17 cellular contexts compared by ENCODE assay signal in the genomic region with DNA sequence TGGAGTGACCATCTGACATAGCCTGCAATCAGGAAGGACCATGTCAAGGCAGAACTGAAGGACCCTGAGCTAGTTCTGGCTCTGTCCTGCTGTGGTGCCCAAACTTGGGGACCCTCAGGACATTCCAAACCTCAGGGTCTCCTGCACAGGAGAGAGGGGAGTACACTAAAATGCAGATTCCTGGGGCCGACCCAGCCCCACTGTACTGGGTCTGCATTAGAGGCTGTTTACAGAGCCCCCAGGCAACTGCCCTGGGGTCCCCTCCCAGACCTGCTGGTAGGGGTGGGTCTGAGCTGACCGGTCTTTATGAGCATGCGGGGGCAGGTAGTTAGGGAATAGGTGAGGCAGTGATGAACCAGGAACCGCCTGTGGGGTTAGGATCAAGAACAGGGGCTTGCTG. TPM values are rescaled to one million over a fixed set of nuclear protein-coding genes. Genes with fewer than 3 reads are reported as not detected.
DNase-seq lines count a peak whose midpoint lies in the region; ATAC-seq, FAIRE-seq and TF ChIP-seq lines count a peak whose summit lies in the region.
"Had no signal": no experiment of that assay in that cellular context is flagged by ENCODE, and none has a peak within 500 bp of the region (broad histone marks: within the 10 kb centered on the region; RNA-seq: fewer than 3 reads in every experiment).

No MANE protein-coding gene starts in this region.

- no peak for ATAC-seq in natural killer cell treated with Interleukin-12 subunit alpha and Interleukin-12 subunit beta and Interleukin-15 and Interleukin-18, amount 100 ng/mL, for 72 hours
- ATAC-seq in natural killer cell (no peak), GM21447 (IDR thresholded peaks at IDR 0.05; ENCODE audit: unreplicated experiment) (no peak)
- ATAC-seq: CD8-positive, alpha-beta T cell had no signal

- H3K27me3 ChIP-seq in osteoblast (ENCODE audit: insufficient read depth, low read length): peaks cover 11% of the 10 kb centered on the region
- H3K27me3 ChIP-seq in small intestine (ENCODE audit: control insufficient read depth in 2 of 2, insufficient read depth in 2 of 2, low read length in 2 of 2): no peaks in the 10 kb centered on the region
- H3K27me3 ChIP-seq: BLaER1 treated with 17β-estradiol and CSF1 and Interleukin-3, amounts not matched to agents 10 nM and 100 nM had no signal

- H3K9me3 Mint-ChIP-seq in natural killer cell treated with Interleukin-12 subunit alpha and Interleukin-12 subunit beta and Interleukin-15 and Interleukin-18, amount 100 ng/mL, for 72 hours: no peaks in the 10 kb centered on the region
- H3K9me3 Mint-ChIP-seq in natural killer cell (no peaks in the 10 kb centered on the region), glutamatergic neuron (ENCODE audit: unreplicated experiment) (no peaks in the 10 kb centered on the region)
- H3K9me3 Mint-ChIP-seq: CD8-positive, alpha-beta T cell; H9 had no signal

- H3K36me3 ChIP-seq in osteoblast (ENCODE audit: insufficient read depth, low read length) (no peaks in the 10 kb centered on the region), small intestine (ENCODE audit: control insufficient read depth in 2 of 2, insufficient read depth in 2 of 2, low read length in 2 of 2) (no peaks in the 10 kb centered on the region)
- H3K36me3 ChIP-seq: BLaER1 treated with 17β-estradiol and CSF1 and Interleukin-3, amounts not matched to agents 10 nM and 100 nM had no signal

- no peaks in the 10 kb centered on the region for H3K9me3 ChIP-seq in osteoblast (ENCODE audit: low read depth, low read length)
- H3K9me3 ChIP-seq in small intestine (ENCODE audit: control insufficient read depth, low read depth): no peaks in the 10 kb centered on the region
- H3K9me3 ChIP-seq: BLaER1 treated with 17β-estradiol and CSF1 and Interleukin-3, amounts not matched to agents 10 nM and 100 nM had no signal

- no peak overlapping the region for H3K4me3 ChIP-seq in osteoblast (ENCODE audit: insufficient read depth, low read length)
- no peak overlapping the region for H3K4me3 ChIP-seq in small intestine (ENCODE audit: low read depth in 1 of 2, low read length in 2 of 2)
- H3K4me3 ChIP-seq: BLaER1 treated with 17β-estradiol and CSF1 and Interleukin-3, amounts not matched to agents 10 nM and 100 nM had no signal

- no peak overlapping the region for H2AFZ ChIP-seq in osteoblast (ENCODE audit: low read length)

- no peaks in the 10 kb centered on the region for H3K4me1 Mint-ChIP-seq in natural killer cell treated with Interleukin-12 subunit alpha and Interleukin-12 subunit beta and Interleukin-15 and Interleukin-18, amount 100 ng/mL, for 72 hours (ENCODE audit: low read depth in 2 of 2)
- no peaks in the 10 kb centered on the region for H3K4me1 Mint-ChIP-seq in natural killer cell
- H3K4me1 Mint-ChIP-seq in glutamatergic neuron (ENCODE audit: low read depth, unreplicated experiment): no peaks in the 10 kb centered on the region
- H3K4me1 Mint-ChIP-seq: B cell, H9 had no signal

- intact Hi-C loops in natural killer cell (cut with micrococcal nuclease): no loop called here

- DNase-seq in natural killer cell treated with Interleukin-12 subunit alpha and Interleukin-12 subunit beta and Interleukin-15 and Interleukin-18, amount 100 ng/mL, for 72 hours (ENCODE audit: low spot score): peak; percentile 20
- DNase-seq in natural killer cell (no peak), glutamatergic neuron (peak; percentile 2), osteoblast (ENCODE audit: insufficient read length, low spot score, missing footprints) (peak; percentile 45), substantia nigra (lab: John Stamatoyannopoulos, UW) (no peak), small intestine (no peak)
- DNase-seq: Calu3; CD8-positive, alpha-beta T cell; DMS79 treated with DMSO at 0.1 percent for 48 hours; GF-D8; H9 had no signal

- no peaks in the 10 kb centered on the region for H3K36me3 Mint-ChIP-seq in natural killer cell treated with Interleukin-12 subunit alpha and Interleukin-12 subunit beta and Interleukin-15 and Interleukin-18, amount 100 ng/mL, for 72 hours
- H3K36me3 Mint-ChIP-seq in natural killer cell (no peaks in the 10 kb centered on the region), glutamatergic neuron (ENCODE audit: unreplicated experiment) (no peaks in the 10 kb centered on the region)
- H3K36me3 Mint-ChIP-seq: CD8-positive, alpha-beta T cell had no signal

- H3K4me3 Mint-ChIP-seq in natural killer cell treated with Interleukin-12 subunit alpha and Interleukin-12 subunit beta and Interleukin-15 and Interleukin-18, amount 100 ng/mL, for 72 hours: no peak overlapping the region
- no peak overlapping the region for H3K4me3 Mint-ChIP-seq in natural killer cell
- no peak overlapping the region for H3K4me3 Mint-ChIP-seq in glutamatergic neuron (ENCODE audit: unreplicated experiment)
- H3K4me3 Mint-ChIP-seq: B cell; CD8-positive, alpha-beta T cell; H9 had no signal

- TF ChIP-seq CTCF in natural killer cell (IDR thresholded peaks at IDR 0.05): no peak
- no peak for TF ChIP-seq CTCF in glutamatergic neuron (IDR thresholded peaks at IDR 0.05; ENCODE audit: partially characterized antibody, unreplicated experiment)
- TF ChIP-seq CTCF in osteoblast (IDR thresholded peaks at IDR 0.05; ENCODE audit: extremely low read depth, low read depth, low read length): no peak

- no peak overlapping the region for H3K4me2 ChIP-seq in osteoblast (ENCODE audit: insufficient read depth, low read length)
- H3K4me2 ChIP-seq: BLaER1 treated with 17β-estradiol and CSF1 and Interleukin-3, amounts not matched to agents 10 nM and 100 nM had no signal

- H3K27ac Mint-ChIP-seq in natural killer cell treated with Interleukin-12 subunit alpha and Interleukin-12 subunit beta and Interleukin-15 and Interleukin-18, amount 100 ng/mL, for 72 hours: no peak overlapping the region
- H3K27ac Mint-ChIP-seq in natural killer cell: no peak overlapping the region
- no peak overlapping the region for H3K27ac Mint-ChIP-seq in glutamatergic neuron (ENCODE audit: unreplicated experiment)
- H3K27ac Mint-ChIP-seq: B cell; CD8-positive, alpha-beta T cell; H9 had no signal

- peaks cover 6 to 12% of the 10 kb centered on the region in 2 donors for H3K27me3 Mint-ChIP-seq in natural killer cell treated with Interleukin-12 subunit alpha and Interleukin-12 subunit beta and Interleukin-15 and Interleukin-18, amount 100 ng/mL, for 72 hours
- H3K27me3 Mint-ChIP-seq in natural killer cell (ENCODE audit: low read depth in 2 of 2): peaks cover 11 to 16% of the 10 kb centered on the region in 2 donors
- peaks cover 19% of the 10 kb centered on the region for H3K27me3 Mint-ChIP-seq in glutamatergic neuron (ENCODE audit: unreplicated experiment)

- no peaks in the 10 kb centered on the region for H3K79me2 ChIP-seq in osteoblast (ENCODE audit: insufficient read depth, low read length)

- no peak for FAIRE-seq in small intestine (lab: Jason Lieb, UNC)
- FAIRE-seq: H1, HTR-8/SVneo had no signal

- H3K27ac ChIP-seq in osteoblast (ENCODE audit: low read depth, low read length): no peak overlapping the region
- no peak overlapping the region for H3K27ac ChIP-seq in substantia nigra (ENCODE audit: low read depth, low read length, poor library complexity, severe bottlenecking)
- no peak overlapping the region for H3K27ac ChIP-seq in small intestine (ENCODE audit: low read depth in 1 of 2, low read length in 1 of 2)
- H3K27ac ChIP-seq: BLaER1 treated with 17β-estradiol and CSF1 and Interleukin-3, amounts not matched to agents 10 nM and 100 nM had no signal

- no peaks in the 10 kb centered on the region for H3K4me1 ChIP-seq in osteoblast (ENCODE audit: insufficient read depth, low read length)
- H3K4me1 ChIP-seq in small intestine (ENCODE audit: control insufficient read depth in 2 of 2, insufficient read depth in 1 of 2, low read depth in 1 of 2, low read length in 1 of 2): peaks cover 0 to 4% of the 10 kb centered on the region in 2 donors

- no peaks in the 10 kb centered on the region for H4K20me1 ChIP-seq in osteoblast (ENCODE audit: insufficient read depth, low read length)
- H4K20me1 ChIP-seq: BLaER1 treated with 17β-estradiol and CSF1 and Interleukin-3, amounts not matched to agents 10 nM and 100 nM had no signal

- WGBS in small intestine, 3 donors: 87 to 96% (median 95%) methylated on average over 4 of the region's 4 CpGs

RNA-seq across cellular contexts. Expression of a gene that starts 6.8 kb away (rescaled TPM):
- not detected for total RNA-seq in natural killer cell treated with Interleukin-12 subunit alpha and Interleukin-12 subunit beta and Interleukin-15 and Interleukin-18, amount 100 ng/mL, for 72 hours
- not detected for total RNA-seq in natural killer cell
- total RNA-seq in glutamatergic neuron (ENCODE audit: unreplicated experiment): not detected
- total RNA-seq in osteoblast: under 0.01 TPM in 1 of 2 replicates, not detected in the other
- 1 to 10 TPM; 2.6 to 10.0 (median 3.1) TPM for polyA plus RNA-seq in small intestine
- total RNA-seq: A172, B cell, Calu3, H1 had no signal

RNA-seq across cellular contexts. Expression of a gene that starts 7.3 kb away (rescaled TPM):
- 1 to 10 TPM in 1 of 2 donors, under 1 TPM in 1; 0.19 to 1.4 TPM for total RNA-seq in natural killer cell treated with Interleukin-12 subunit alpha and Interleukin-12 subunit beta and Interleukin-15 and Interleukin-18, amount 100 ng/mL, for 72 hours
- total RNA-seq in natural killer cell (1 to 10 TPM; 1.9 to 7.8 (median 3.3) TPM), glutamatergic neuron (ENCODE audit: unreplicated experiment) (0.44 TPM), osteoblast (not detected in 2 replicates)
- polyA plus RNA-seq in small intestine: 10 to 100 TPM; 18.4 to 54.4 (median 21.5) TPM

RNA-seq across cellular contexts. Expression of a gene that starts 37.0 kb away (rescaled TPM):
- total RNA-seq in natural killer cell treated with Interleukin-12 subunit alpha and Interleukin-12 subunit beta and Interleukin-15 and Interleukin-18, amount 100 ng/mL, for 72 hours: 10 to 100 TPM; 66.0 to 98.2 TPM
- total RNA-seq in natural killer cell (10 to 100 TPM; 52.8 to 67.9 (median 59.3) TPM), glutamatergic neuron (ENCODE audit: unreplicated experiment) (49.7 TPM), osteoblast (42.4 and 46.7 TPM in 2 replicates)
- polyA plus RNA-seq in small intestine: 100 to 1,000 TPM in 1 of 3 donors, 10 to 100 TPM in 2; 49.2 to 113 (median 77.4) TPM

Comparison
In these comparisons a context has a peak if more than half of its experiments do, and no peak if none do; other contexts are left out.
1. DNase-seq: peak in natural killer cell treated with Interleukin-12 subunit alpha and Interleukin-12 subunit beta and Interleukin-15 and Interleukin-18, amount 100 ng/mL, for 72 hours (single experiment), glutamatergic neuron (single experiment) and osteoblast (single experiment); none in natural killer cell (single experiment), substantia nigra (0 of 49) and small intestine (single experiment).